In the genomic region with DNA sequence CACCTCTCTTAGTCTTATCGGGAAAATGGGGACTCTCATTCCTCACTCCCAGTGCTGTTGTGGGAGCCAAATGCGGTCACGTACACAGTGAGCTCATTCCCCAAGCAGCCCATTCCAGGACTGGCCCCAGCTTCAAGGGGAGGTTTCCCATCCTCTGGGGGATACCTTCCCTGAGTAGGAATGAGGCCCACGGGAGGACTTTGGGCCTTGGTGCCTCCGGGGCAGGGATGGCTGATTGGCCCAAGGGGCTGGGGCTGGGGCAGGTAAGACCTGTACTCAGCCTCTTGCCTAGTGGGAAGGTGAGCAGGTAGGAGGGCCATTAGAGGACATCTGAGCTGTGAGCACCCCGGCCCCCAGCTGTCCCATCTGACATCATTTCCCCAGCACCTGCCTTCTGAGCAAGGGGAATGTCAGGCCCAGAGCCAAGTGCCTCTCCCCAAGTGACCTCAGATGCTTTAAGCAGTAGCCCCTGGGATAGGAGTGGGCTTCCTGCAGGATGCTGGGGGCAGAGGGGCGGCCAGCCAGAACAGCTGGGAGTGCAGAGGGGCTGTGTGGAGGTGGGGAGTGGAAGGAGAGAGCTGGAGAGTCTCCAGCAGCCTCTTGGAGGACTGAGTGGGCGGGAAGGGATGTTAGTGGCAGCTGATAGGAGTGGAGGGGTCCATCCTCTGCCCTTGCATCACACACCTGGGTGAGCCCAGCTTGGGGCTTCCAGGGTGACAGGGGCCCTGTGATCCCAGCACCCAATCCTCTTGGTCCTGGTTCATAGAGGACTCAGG, we compare ENCODE assay signal across 10 cellular contexts. TPM values are rescaled to one million over a fixed set of nuclear protein-coding genes. Genes with fewer than 3 reads are reported as not detected.
DNase-seq lines count a peak whose midpoint lies in the region; ATAC-seq and TF ChIP-seq lines count a peak whose summit lies in the region.
"Had no signal": no experiment of that assay in that cellular context is flagged by ENCODE, and none has a peak within 500 bp of the region (broad histone marks: within the 10 kb centered on the region; RNA-seq: fewer than 3 reads in every experiment).

No MANE protein-coding gene starts in this region.

- no peak overlapping the region for H3K4me3 Mint-ChIP-seq in activated CD4-positive, alpha-beta memory T cell treated with anti-CD3 and anti-CD28 coated beads, Interleukin-2, amount 10 ng/mL, durations not matched to agents 7 days and 5 days
- H3K4me3 Mint-ChIP-seq in stimulated activated naive CD8-positive, alpha-beta T cell treated with anti-CD3 and anti-CD28 coated beads, Interleukin-15, amount 100 ng/mL, for 72 hours = no peak overlapping the region

- no peaks in the 10 kb centered on the region for H3K9me3 ChIP-seq in right cardiac atrium (ENCODE audit: control insufficient read depth, low read length)

- peaks cover 25% of the 10 kb centered on the region for H3K36me3 Mint-ChIP-seq in activated CD4-positive, alpha-beta memory T cell treated with anti-CD3 and anti-CD28 coated beads, Interleukin-2, amount 10 ng/mL, durations not matched to agents 7 days and 5 days (ENCODE audit: low read depth)

- peak in 2 of 3 experiments; percentile 30 to 61 for DNase-seq in NCI-H1417 (lab: John Stamatoyannopoulos, UW)
- DNase-seq in NCI-H1417 treated with DMSO at 0.1 percent for 48 hours (lab: John Stamatoyannopoulos, UW) = no peak
- DNase-seq in activated CD4-positive, alpha-beta memory T cell treated with anti-CD3 and anti-CD28 coated beads, Interleukin-2, amount 10 ng/mL, durations not matched to agents 7 days and 5 days = peak; percentile 14
- DNase-seq in right cardiac atrium = peak in 1 of 3 donors; percentile 60
- peak; percentile 3 to 11 for DNase-seq in stimulated activated naive CD8-positive, alpha-beta T cell treated with anti-CD3 and anti-CD28 coated beads, Interleukin-15, amount 100 ng/mL, for 72 hours
- DNase-seq in hypothalamus (lab: John Stamatoyannopoulos, UW) = no peak
- DNase-seq: SIG-M5 had no signal

- no peak overlapping the region for H3K27ac Mint-ChIP-seq in activated CD4-positive, alpha-beta memory T cell treated with anti-CD3 and anti-CD28 coated beads, Interleukin-2, amount 10 ng/mL, durations not matched to agents 7 days and 5 days
- H3K27ac Mint-ChIP-seq in stimulated activated naive CD8-positive, alpha-beta T cell treated with anti-CD3 and anti-CD28 coated beads, Interleukin-15, amount 100 ng/mL, for 72 hours = peak overlapping the region; percentile 81 to 86

- no peaks in the 10 kb centered on the region for H3K9me3 Mint-ChIP-seq in activated CD4-positive, alpha-beta memory T cell treated with anti-CD3 and anti-CD28 coated beads, Interleukin-2, amount 10 ng/mL, durations not matched to agents 7 days and 5 days
- H3K9me3 Mint-ChIP-seq in stimulated activated naive CD8-positive, alpha-beta T cell treated with anti-CD3 and anti-CD28 coated beads, Interleukin-15, amount 100 ng/mL, for 72 hours = peaks cover 9 to 12% of the 10 kb centered on the region in 2 donors

- H3K27me3 Mint-ChIP-seq in activated CD4-positive, alpha-beta memory T cell treated with anti-CD3 and anti-CD28 coated beads, Interleukin-2, amount 10 ng/mL, durations not matched to agents 7 days and 5 days = no peaks in the 10 kb centered on the region
- H3K27me3 Mint-ChIP-seq in stimulated activated naive CD8-positive, alpha-beta T cell treated with anti-CD3 and anti-CD28 coated beads, Interleukin-15, amount 100 ng/mL, for 72 hours = no peaks in the 10 kb centered on the region

- no peaks in the 10 kb centered on the region for H3K27me3 ChIP-seq in right cardiac atrium (ENCODE audit: control insufficient read depth, insufficient read depth)
- H3K27me3 ChIP-seq: cardiac muscle cell had no signal

- intact Hi-C loops in right cardiac atrium (cut with DNase I) = loop anchor here (5.0 to 10.0 kb wide), 5 partner anchors 81 to 478 kb away; a partner anchor contains a TSS

- peaks cover 13% of the 10 kb centered on the region for H3K4me1 ChIP-seq in right cardiac atrium (ENCODE audit: control insufficient read depth, insufficient read depth, low read length)

- peaks cover 20% of the 10 kb centered on the region for H3K4me1 Mint-ChIP-seq in activated CD4-positive, alpha-beta memory T cell treated with anti-CD3 and anti-CD28 coated beads, Interleukin-2, amount 10 ng/mL, durations not matched to agents 7 days and 5 days
- peaks cover 51% of the 10 kb centered on the region for H3K4me1 Mint-ChIP-seq in stimulated activated naive CD8-positive, alpha-beta T cell treated with anti-CD3 and anti-CD28 coated beads, Interleukin-15, amount 100 ng/mL, for 72 hours

- 44% methylated on average over 8 of the region's 8 CpGs for WGBS in right cardiac atrium

- CTCF ChIA-PET in activated CD4-positive, alpha-beta memory T cell treated with anti-CD3 and anti-CD28 coated beads, Interleukin-2, amount 10 ng/mL, durations not matched to agents 7 days and 5 days (lab: Charles Lee) = interaction anchor here (1.0 to 2.0 kb wide), 5 partner anchors 10 to 152 kb away, joined by 3 to 7 read pairs (median 4); a partner anchor contains a TSS

- POLR2A ChIA-PET in activated CD4-positive, alpha-beta memory T cell treated with anti-CD3 and anti-CD28 coated beads, Interleukin-2, amount 10 ng/mL, durations not matched to agents 7 days and 5 days (lab: Charles Lee) = interaction anchor here (0.8 kb wide), 1 partner anchor 9 kb away, joined by 3 read pairs; no protein-coding TSS in a partner anchor

- ATAC-seq in right cardiac atrium (peak in 1 of 2 donors; percentile 17), SK-N-SH treated with all-trans-retinoic acid at 6 μM for 48 hours (no peak), GM21367 (IDR thresholded peaks at IDR 0.05; ENCODE audit: unreplicated experiment) (no peak)
- peak; percentile 32 for ATAC-seq in stimulated activated naive CD8-positive, alpha-beta T cell treated with anti-CD3 and anti-CD28 coated beads, Interleukin-15, amount 100 ng/mL, for 72 hours

- no peak overlapping the region for H3K4me3 ChIP-seq in right cardiac atrium (ENCODE audit: low read length)
- H3K4me3 ChIP-seq: cardiac muscle cell had no signal

- H3K27ac ChIP-seq in right cardiac atrium (ENCODE audit: low read length) = peak overlapping the region; percentile 1
- H3K27ac ChIP-seq: cardiac muscle cell had no signal

TF ChIP-seq in SK-N-SH treated with all-trans-retinoic acid at 6 μM for 48 hours, 23 proteins besides CTCF, POLR2A, EP300 and RAD21:
- TF ChIP-seq ZNF8 (CRISPR knock-in tag; IDR thresholded peaks at IDR 0.05) (no peak), BACH2 (CRISPR knock-in tag; IDR thresholded peaks at IDR 0.05; ENCODE audit: borderline replicate concordance) (no peak), ZFP3 (CRISPR knock-in tag; IDR thresholded peaks at IDR 0.05) (no peak), ESRRG (CRISPR knock-in tag; IDR thresholded peaks at IDR 0.05) (no peak), ISL1 (CRISPR knock-in tag; IDR thresholded peaks at IDR 0.05) (no peak)

RNA-seq across cellular contexts. Expression of a gene that starts 58.4 kb away (rescaled TPM):
- total RNA-seq in activated CD4-positive, alpha-beta memory T cell treated with anti-CD3 and anti-CD28 coated beads, Interleukin-2, amount 10 ng/mL, durations not matched to agents 7 days and 5 days = 100 to 1,000 TPM; 193 to 208 TPM
- total RNA-seq in right cardiac atrium = 10 to 100 TPM; 16.7 to 33.6 (median 27.3) TPM
- 23.8 TPM for polyA plus RNA-seq in right cardiac atrium

Comparison
In these comparisons a context has a peak if more than half of its experiments do, and no peak if none do; other contexts are left out.
1. DNase-seq: peak in NCI-H1417 (2 of 3), activated CD4-positive, alpha-beta memory T cell treated with anti-CD3 and anti-CD28 coated beads, Interleukin-2, amount 10 ng/mL, durations not matched to agents 7 days and 5 days (single experiment) and stimulated activated naive CD8-positive, alpha-beta T cell treated with anti-CD3 and anti-CD28 coated beads, Interleukin-15, amount 100 ng/mL, for 72 hours (2 of 2); none in NCI-H1417 treated with DMSO at 0.1 percent for 48 hours (single experiment) and hypothalamus (0 of 51).
2. RNA of a gene that starts 58.4 kb away (total RNA-seq): 193 to 208 TPM in activated CD4-positive, alpha-beta memory T cell treated with anti-CD3 and anti-CD28 coated beads, Interleukin-2, amount 10 ng/mL, durations not matched to agents 7 days and 5 days; 16.7 to 33.6 TPM in right cardiac atrium; every median in the first group is over 4 times any median in the second.